Comparison of ENCODE assay signal across 34 cellular contexts in the genomic region with DNA sequence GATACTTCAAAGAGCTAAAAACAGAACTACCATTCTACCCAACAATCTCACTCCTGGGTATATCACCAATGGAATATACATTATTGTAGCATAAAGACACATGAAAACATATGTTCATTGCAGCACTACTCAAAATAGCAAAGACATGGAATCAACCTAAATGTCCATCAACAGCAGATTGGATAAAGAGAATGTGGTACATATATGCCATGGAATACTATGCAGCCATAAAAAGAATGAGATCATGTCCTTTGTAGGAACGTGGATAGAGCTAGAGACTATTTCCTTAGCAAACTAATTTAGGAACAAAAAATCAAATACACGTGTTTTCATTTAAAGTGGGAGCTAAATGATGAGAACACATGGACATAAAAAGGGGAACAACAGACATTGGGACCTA.
DNase-seq lines count a peak whose midpoint lies in the region; ATAC-seq, FAIRE-seq and TF ChIP-seq lines count a peak whose summit lies in the region.
"Had no signal": no experiment of that assay in that cellular context is flagged by ENCODE, and none has a peak within 500 bp of the region (broad histone marks: within the 10 kb centered on the region; RNA-seq: fewer than 3 reads in every experiment).

No MANE protein-coding gene starts in this region.

- H3K18ac ChIP-seq in H1 (ENCODE audit: extremely low read depth, low read length) = no peak overlapping the region

- no peak overlapping the region for H2BK120ac ChIP-seq in H1 (replicated peaks; ENCODE audit: low read depth, low read length)

- TF ChIP-seq CTCF in SK-N-SH (IDR thresholded peaks at IDR 0.05) (no peak), HepG2 (CRISPR knock-in tag; IDR thresholded peaks at IDR 0.05) (no peak), right lobe of liver (IDR thresholded peaks at IDR 0.05) (no peak), A549 (IDR thresholded peaks at IDR 0.05) (no peak), H1 (IDR thresholded peaks at IDR 0.05; ENCODE audit: control extremely low read depth in 1 of 3, insufficient read depth in 1 of 3, low read depth in 1 of 3, low read length in 3 of 3) (no peak)

- H3K4ac ChIP-seq in H1 (replicated peaks; ENCODE audit: insufficient read length, low read depth, low read length) = no peak overlapping the region

- no peak overlapping the region for H4K8ac ChIP-seq in H1 (ENCODE audit: extremely low read depth, insufficient read depth, low read length)

- H2AK5ac ChIP-seq in H1 (ENCODE audit: low read depth, low read length) = no peak overlapping the region

- FAIRE-seq in HepG2 (lab: Jason Lieb, UNC) (no peak), A549 (lab: Jason Lieb, UNC) (peak; percentile 59), H1 (lab: Jason Lieb, UNC) (peak; percentile 24)
- FAIRE-seq: A204.1, D721Med had no signal

- H3K56ac ChIP-seq in H1 (replicated peaks; ENCODE audit: insufficient read length, low read depth, low read length) = no peak overlapping the region

- no peak overlapping the region for H4K5ac ChIP-seq in H1 (ENCODE audit: insufficient read length, low read depth, low read length)

- CTCF ChIA-PET in SK-N-SH (lab: Yijun Ruan, JAX) (no interaction called here), HepG2 (lab: Yijun Ruan, JAX; ENCODE audit: low intra/inter-chr PET ratio, low total read pairs) (no interaction called here), A549 (lab: Yijun Ruan, JAX) (no interaction called here), H1 (lab: Charles Lee; ENCODE audit: partially characterized antibody) (interaction anchor here (1.8 kb wide), 1 partner anchor 10 kb away, joined by 3 read pairs; no protein-coding TSS in a partner anchor)

- no peaks in the 10 kb centered on the region for H3K79me1 ChIP-seq in H1 (ENCODE audit: low read depth, low read length)

- no peak for TF ChIP-seq RAD21 in SK-N-SH (IDR thresholded peaks at IDR 0.05; ENCODE audit: low read length)
- TF ChIP-seq RAD21 in HepG2 (CRISPR knock-in tag; IDR thresholded peaks at IDR 0.05) = no peak
- TF ChIP-seq RAD21 in A549 (conservative IDR thresholded peaks at IDR 0.05 in 1 of 2, IDR thresholded peaks at IDR 0.05 in 1 of 2) = no peak
- no peak for TF ChIP-seq RAD21 in H1 (IDR thresholded peaks at IDR 0.05 in 1 of 2, conservative IDR thresholded peaks at IDR 0.05 in 1 of 2; ENCODE audit: low read depth in 2 of 2, low read length in 2 of 2)

- no peaks in the 10 kb centered on the region for H3F3A ChIP-seq in SK-N-SH (replicated peaks; ENCODE audit: insufficient read depth)

- in situ Hi-C loops in HepG2 (cut with HindIII; ENCODE audit: extremely low pct_ligation_motif_present, low pct_unique_long_range_greater_than_20kb) = no loop called here

- no peak overlapping the region for H3K9ac ChIP-seq in SK-N-SH
- no peak overlapping the region for H3K9ac ChIP-seq in HepG2 (ENCODE audit: insufficient read depth, low read depth, low read length)
- H3K9ac ChIP-seq in H1 (replicated peaks in 1 of 4; ENCODE audit: extremely low read depth in 1 of 4, low read depth in 3 of 4, low read length in 3 of 4) = no peak overlapping the region
- H3K9ac ChIP-seq: BLaER1; BLaER1 treated with 17β-estradiol and CSF1 and Interleukin-3, amounts not matched to agents 10 nM and 100 nM had no signal

- H3K9me3 ChIP-seq in SK-N-SH = no peaks in the 10 kb centered on the region; the same call in 1 of the 2 replicates
- H3K9me3 ChIP-seq in HepG2 (ENCODE audit: low read length) = no peaks in the 10 kb centered on the region
- H3K9me3 ChIP-seq in right lobe of liver = no peaks in the 10 kb centered on the region
- peaks cover 9% of the 10 kb centered on the region; the same call in 1 of the 3 replicates for H3K9me3 ChIP-seq in A549
- peaks cover 4 to 13% of the 10 kb centered on the region in 2 experiments; a peak in 3 of 4 replicates for H3K9me3 ChIP-seq in H1 (ENCODE audit: insufficient read depth in 2 of 2, low read depth in 1 of 2, low read length in 1 of 2)
- H3K9me3 ChIP-seq: BE2C, Caco-2 had no signal

- no peak overlapping the region for H2BK5ac ChIP-seq in H1 (ENCODE audit: low read depth, low read length)

- no peaks in the 10 kb centered on the region for H4K20me1 ChIP-seq in SK-N-SH (ENCODE audit: insufficient read depth)
- H4K20me1 ChIP-seq in HepG2 (ENCODE audit: insufficient read depth, low read length) = no peaks in the 10 kb centered on the region
- H4K20me1 ChIP-seq in H1 (replicated peaks in 1 of 2; ENCODE audit: control insufficient read depth in 1 of 2, insufficient read depth in 2 of 2, low read length in 2 of 2) = no peaks in the 10 kb centered on the region
- H4K20me1 ChIP-seq: BLaER1; BLaER1 treated with 17β-estradiol and CSF1 and Interleukin-3, amounts not matched to agents 10 nM and 100 nM had no signal

- no peak overlapping the region for H2AFZ ChIP-seq in SK-N-SH (ENCODE audit: low read depth)
- H2AFZ ChIP-seq in HepG2 (ENCODE audit: low read length) = no peak overlapping the region
- no peak overlapping the region for H2AFZ ChIP-seq in H1 (ENCODE audit: low read length)

- H3K27ac ChIP-seq in SK-N-SH (ENCODE audit: low read depth in 2 of 2, low read length in 1 of 2) = no peak overlapping the region
- no peak overlapping the region for H3K27ac ChIP-seq in HepG2 (ENCODE audit: extremely low read length, insufficient read depth, low read length)
- H3K27ac ChIP-seq in right lobe of liver = no peak overlapping the region
- H3K27ac ChIP-seq in A549 = no peak overlapping the region
- no peak overlapping the region for H3K27ac ChIP-seq in H1 (ENCODE audit: low read depth, low read length)
- H3K27ac ChIP-seq: 22Rv1; BLaER1; BLaER1 treated with 17β-estradiol and CSF1 and Interleukin-3, amounts not matched to agents 10 nM and 100 nM; C4-2B had no signal

- no peak overlapping the region for H2BK12ac ChIP-seq in H1 (ENCODE audit: low read depth, low read length)

- 14% methylated on average over 2 of the region's 2 CpGs for WGBS in SK-N-SH (ENCODE audit: low lambda C conversion rate)
- 1% methylated on average over 2 of the region's 2 CpGs for WGBS in HepG2 (ENCODE audit: low lambda C conversion rate)
- 55% methylated on average over 2 of the region's 2 CpGs for WGBS in right lobe of liver (ENCODE audit: insufficient coverage, low coverage, low lambda C conversion rate, missing lambda C conversion rate)
- 9% methylated on average over 2 of the region's 2 CpGs for WGBS in A549 (ENCODE audit: missing lambda C conversion rate)
- 89% methylated on average over 2 of the region's 2 CpGs; no CpG with 5 or more reads in 1 of the 2 experiments for WGBS in H1 (ENCODE audit: extremely low coverage in 1 of 2, insufficient coverage in 1 of 2, insufficient read length in 1 of 2, insufficient replicate concordance in 2 of 2, low coverage in 1 of 2, low lambda C conversion rate in 2 of 2, missing lambda C conversion rate in 1 of 2), 2 experiments

- BruUV-seq in HepG2 (replicated peaks; lab: Mats Ljungman, UMichigan) = no TSS peak

- H3K4me1 ChIP-seq in SK-N-SH (ENCODE audit: control insufficient read depth in 1 of 2, insufficient read depth in 2 of 2, low read depth in 1 of 2, low read length in 1 of 2) = no peaks in the 10 kb centered on the region
- H3K4me1 ChIP-seq in HepG2 (ENCODE audit: insufficient read depth, low read length) = no peaks in the 10 kb centered on the region
- no peaks in the 10 kb centered on the region for H3K4me1 ChIP-seq in right lobe of liver
- H3K4me1 ChIP-seq in A549 = no peaks in the 10 kb centered on the region
- H3K4me1 ChIP-seq in H1 (replicated peaks in 1 of 4; ENCODE audit: control insufficient read depth in 3 of 4, insufficient read depth in 4 of 4, low read length in 3 of 4) = no peaks in the 10 kb centered on the region
- H3K4me1 ChIP-seq: BE2C; BLaER1; BLaER1 treated with 17β-estradiol and CSF1 and Interleukin-3, amounts not matched to agents 10 nM and 100 nM; Caco-2 had no signal

- no peaks in the 10 kb centered on the region for H3K27me3 ChIP-seq in SK-N-SH (ENCODE audit: insufficient read depth)
- no peaks in the 10 kb centered on the region for H3K27me3 ChIP-seq in HepG2 (ENCODE audit: control insufficient read depth in 1 of 2, insufficient read depth in 2 of 2, low read length in 2 of 2)
- no peaks in the 10 kb centered on the region for H3K27me3 ChIP-seq in right lobe of liver
- H3K27me3 ChIP-seq in H1 (replicated peaks in 1 of 4; ENCODE audit: control insufficient read depth in 3 of 4, extremely low read depth in 1 of 4, insufficient read depth in 3 of 4, low read length in 3 of 4) = no peaks in the 10 kb centered on the region
- H3K27me3 ChIP-seq: BE2C; BLaER1; BLaER1 treated with 17β-estradiol and CSF1 and Interleukin-3, amounts not matched to agents 10 nM and 100 nM had no signal

- no peaks in the 10 kb centered on the region for H3K9me2 ChIP-seq in SK-N-SH

- DNase-seq in SK-N-SH = no peak
- DNase-seq in HepG2 (ENCODE audit: low spot score) = no peak
- DNase-seq in right lobe of liver = no peak
- no peak for DNase-seq in A549 (ENCODE audit: low read depth in 1 of 2, low spot score in 1 of 2)
- DNase-seq in H1 (ENCODE audit: low read depth in 1 of 2, low spot score in 2 of 2) = no peak
- no peak for DNase-seq in cardiac septum (ENCODE audit: low spot score)
- no peak for DNase-seq in activated naive CD4-positive, alpha-beta T cell treated with Interleukin-2 at 50 U/mL for 16 hours
- DNase-seq: 8988T; ACHN; AML-193; BE2C; C1 segment of cervical spinal cord; Caco-2; Calu3; CD4-positive, alpha-beta memory T cell; CD4-positive, alpha-beta T cell; CD4-positive, CD25-positive, alpha-beta regulatory T cell; CD8-positive, alpha-beta memory T cell; CD8-positive, alpha-beta T cell; COR-L47; DMS 273 treated with DMSO at 0.1 percent for 48 hours; DMS153; DMS53; DMS79; DMS79 treated with DMSO at 0.1 percent for 48 hours; DND-41; EL had no signal

- intact Hi-C loops in HepG2 (cut with micrococcal nuclease; ENCODE audit: unreplicated experiment) (no loop called here), right lobe of liver (cut with DNase I) (no loop called here), cardiac septum (cut with DNase I) (no loop called here)

- no peaks in the 10 kb centered on the region for H3K23me2 ChIP-seq in H1 (ENCODE audit: low read depth, low read length)

- TF ChIP-seq EP300 in SK-N-SH (IDR thresholded peaks at IDR 0.05; ENCODE audit: borderline replicate concordance in 1 of 2, low read depth in 1 of 2, low read length in 1 of 2) = no peak
- no peak for TF ChIP-seq EP300 in HepG2 (IDR thresholded peaks at IDR 0.05; ENCODE audit: low read depth in 2 of 2, low read length in 2 of 2)
- TF ChIP-seq EP300 in HepG2 (CRISPR knock-in tag; IDR thresholded peaks at IDR 0.05; ENCODE audit: borderline replicate concordance) = no peak
- no peak for TF ChIP-seq EP300 in A549 (IDR thresholded peaks at IDR 0.05)
- TF ChIP-seq EP300 in H1 (IDR thresholded peaks at IDR 0.05; ENCODE audit: borderline replicate concordance in 1 of 2, low read depth in 2 of 2, low read length in 2 of 2) = no peak

- POLR2A ChIA-PET in SK-N-SH (lab: Yijun Ruan, JAX) = no interaction called here
- POLR2A ChIA-PET in HepG2 (lab: Yijun Ruan, JAX) = no interaction called here
- POLR2A ChIA-PET in A549 (lab: Yijun Ruan, JAX) = no interaction called here
- POLR2A ChIA-PET in H1 (lab: Charles Lee; ENCODE audit: partially characterized antibody) = no interaction called here

- H3K23ac ChIP-seq in H1 (ENCODE audit: insufficient read length) = no peak overlapping the region

- no peak overlapping the region for H4K91ac ChIP-seq in H1 (replicated peaks; ENCODE audit: insufficient read length, low read length)

- H3K36me3 ChIP-seq in SK-N-SH (replicated peaks in 1 of 2; ENCODE audit: control insufficient read depth in 1 of 2, insufficient read depth in 2 of 2, low read length in 1 of 2) (no peaks in the 10 kb centered on the region), HepG2 (replicated peaks in 1 of 2; ENCODE audit: control insufficient read depth in 1 of 2, insufficient read depth in 2 of 2, low read length in 2 of 2) (no peaks in the 10 kb centered on the region), right lobe of liver (no peaks in the 10 kb centered on the region), H1 (ENCODE audit: control insufficient read depth in 2 of 4, insufficient read depth in 4 of 4, low read length in 3 of 4) (no peaks in the 10 kb centered on the region; a peak in 1 of 8 replicates)
- H3K36me3 ChIP-seq: BE2C; BLaER1; BLaER1 treated with 17β-estradiol and CSF1 and Interleukin-3, amounts not matched to agents 10 nM and 100 nM had no signal

- no peak for ATAC-seq in SK-N-SH treated with all-trans-retinoic acid at 6 μM for 48 hours
- ATAC-seq in HepG2 = no peak
- no peak for ATAC-seq in right lobe of liver
- no peak for ATAC-seq in A549
- ATAC-seq: CD8-positive, alpha-beta T cell had no signal

- H3K4me2 ChIP-seq in SK-N-SH (no peak overlapping the region), HepG2 (ENCODE audit: low read depth, low read length) (no peak overlapping the region), A549 (no peak overlapping the region), H1 (ENCODE audit: insufficient read depth in 1 of 2, low read depth in 2 of 2, low read length in 2 of 2) (no peak overlapping the region)
- H3K4me2 ChIP-seq: BLaER1; BLaER1 treated with 17β-estradiol and CSF1 and Interleukin-3, amounts not matched to agents 10 nM and 100 nM had no signal

- TF ChIP-seq POLR2A in HepG2 (IDR thresholded peaks at IDR 0.05; ENCODE audit: insufficient read depth in 1 of 2, low read depth in 2 of 2, low read length in 2 of 2) (no peak), right lobe of liver (IDR thresholded peaks at IDR 0.05) (no peak), A549 (IDR thresholded peaks at IDR 0.05; ENCODE audit: low read length) (no peak), H1 (IDR thresholded peaks at IDR 0.05; ENCODE audit: control extremely low read depth in 1 of 2, low read depth in 2 of 2, low read length in 2 of 2) (no peak)

- no peak overlapping the region for H3K14ac ChIP-seq in H1 (ENCODE audit: insufficient read length)

- no peak overlapping the region for H3K4me3 ChIP-seq in SK-N-SH (ENCODE audit: low read depth in 2 of 2, low read length in 1 of 2)
- no peak overlapping the region for H3K4me3 ChIP-seq in HepG2 (replicated peaks in 1 of 3; ENCODE audit: insufficient read depth in 1 of 3, low read depth in 2 of 3, low read length in 3 of 3)
- no peak overlapping the region for H3K4me3 ChIP-seq in right lobe of liver
- H3K4me3 ChIP-seq in A549 = no peak overlapping the region
- H3K4me3 ChIP-seq in H1 (ENCODE audit: extremely low read depth in 1 of 4, insufficient read depth in 2 of 4, low read depth in 3 of 4, low read length in 4 of 4) = no peak overlapping the region
- H3K4me3 ChIP-seq: BLaER1; BLaER1 treated with 17β-estradiol and CSF1 and Interleukin-3, amounts not matched to agents 10 nM and 100 nM had no signal

- H2BK15ac ChIP-seq in H1 (ENCODE audit: low read length) = no peak overlapping the region

- H3K79me2 ChIP-seq in SK-N-SH (ENCODE audit: insufficient read depth) (no peaks in the 10 kb centered on the region), HepG2 (ENCODE audit: insufficient read depth, low read length) (no peaks in the 10 kb centered on the region), H1 (ENCODE audit: control insufficient read depth in 1 of 2, insufficient read depth in 2 of 2, low read length in 2 of 2) (no peaks in the 10 kb centered on the region)

- H2BK20ac ChIP-seq in H1 (ENCODE audit: low read length) = no peak overlapping the region
